8 cellular contexts compared by ENCODE assay signal in the genomic region with DNA sequence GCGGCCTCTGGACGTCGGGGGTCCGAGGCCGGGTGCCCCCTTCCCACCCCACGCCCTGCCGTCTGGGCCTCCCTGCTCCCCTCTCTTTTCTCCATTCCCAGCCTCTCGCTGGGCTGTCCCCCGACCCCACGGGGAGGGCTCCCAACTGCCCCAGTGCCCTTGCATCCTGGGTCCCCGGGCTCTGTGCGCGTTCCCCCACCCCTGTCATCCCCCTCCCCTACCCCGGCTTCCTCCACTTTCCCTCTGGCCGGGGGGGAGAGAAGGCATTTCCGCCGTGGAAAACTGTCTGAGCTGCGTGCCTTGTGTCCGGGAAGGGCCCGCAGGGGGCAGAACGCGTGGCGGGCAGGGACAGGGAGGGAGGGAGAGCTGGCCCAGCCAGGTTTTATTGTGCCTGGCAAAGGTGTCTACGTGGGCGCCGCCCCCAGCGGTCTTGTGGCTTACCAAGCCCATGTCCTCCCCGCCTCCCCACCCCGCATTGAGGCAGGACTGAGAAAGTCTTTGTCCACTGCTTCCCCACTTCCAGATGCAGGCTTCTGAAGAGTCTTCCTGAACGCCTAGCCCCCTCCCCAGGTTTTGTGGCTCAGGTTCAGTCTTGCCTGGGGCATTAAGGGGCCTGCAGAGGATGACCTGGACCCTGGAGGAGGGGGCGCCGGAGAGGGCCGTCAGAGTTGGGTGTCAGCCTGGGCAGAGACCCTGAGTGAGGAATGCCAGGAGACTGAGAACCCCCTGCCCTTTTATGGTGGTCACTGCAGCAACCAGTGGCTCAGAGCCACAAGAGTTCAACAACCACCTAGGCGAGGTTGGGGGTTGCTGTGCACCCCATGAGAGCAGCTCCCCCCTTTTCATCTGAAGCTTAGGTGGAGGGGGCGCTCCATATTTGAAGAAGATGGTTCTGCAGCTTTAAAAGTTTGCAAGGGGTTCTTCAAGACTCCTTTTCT. TPM values are rescaled to one million over a fixed set of nuclear protein-coding genes. Genes with fewer than 3 reads are reported as not detected.
DNase-seq lines count a peak whose midpoint lies in the region; ATAC-seq, FAIRE-seq and TF ChIP-seq lines count a peak whose summit lies in the region.

No MANE protein-coding gene starts in this region.

- no peak overlapping the region for H3K27ac Mint-ChIP-seq in astrocyte (ENCODE audit: unreplicated experiment)
- H3K27ac Mint-ChIP-seq in stimulated activated effector memory CD8-positive, alpha-beta T cell treated with anti-CD3 and anti-CD28 coated beads, Interleukin-12 subunit alpha, Interleukin-12 subunit beta, amount 100 ng/mL, for 72 hours = no peak overlapping the region

- H3K9ac ChIP-seq in astrocyte (ENCODE audit: low read length) = peak overlapping the region; percentile 73

- peaks cover 20% of the 10 kb centered on the region for H3K79me2 ChIP-seq in astrocyte (ENCODE audit: insufficient read depth, low read length)

- ATAC-seq in stimulated activated effector memory CD8-positive, alpha-beta T cell treated with anti-CD3 and anti-CD28 coated beads, Interleukin-12 subunit alpha, Interleukin-12 subunit beta, amount 100 ng/mL, for 72 hours = peak; percentile 34
- no peak for ATAC-seq in HG02885 (IDR thresholded peaks at IDR 0.05; ENCODE audit: poor library complexity, unreplicated experiment)

- H3K4me1 ChIP-seq in astrocyte (ENCODE audit: insufficient read depth, low read length) = peaks cover 33% of the 10 kb centered on the region

- peak overlapping the region; percentile 91 for H3K4me3 Mint-ChIP-seq in astrocyte (ENCODE audit: unreplicated experiment)
- H3K4me3 Mint-ChIP-seq in stimulated activated effector memory CD8-positive, alpha-beta T cell treated with anti-CD3 and anti-CD28 coated beads, Interleukin-12 subunit alpha, Interleukin-12 subunit beta, amount 100 ng/mL, for 72 hours = peak overlapping the region; percentile 86

- peaks cover 24% of the 10 kb centered on the region for H3K27me3 Mint-ChIP-seq in astrocyte (ENCODE audit: low read depth, unreplicated experiment)

- TF ChIP-seq CTCF in astrocyte (IDR thresholded peaks at IDR 0.05; ENCODE audit: insufficient read depth, low read depth, low read length) = no peak

- H3K36me3 ChIP-seq in astrocyte (ENCODE audit: insufficient read depth, low read length) = no peaks in the 10 kb centered on the region

- peaks cover 3% of the 10 kb centered on the region for H3K36me3 Mint-ChIP-seq in astrocyte (ENCODE audit: low read depth, unreplicated experiment)
- H3K36me3 Mint-ChIP-seq in stimulated activated effector memory CD8-positive, alpha-beta T cell treated with anti-CD3 and anti-CD28 coated beads, Interleukin-12 subunit alpha, Interleukin-12 subunit beta, amount 100 ng/mL, for 72 hours = peaks cover 10% of the 10 kb centered on the region

- peak overlapping the region; percentile 67 for H3K4me3 ChIP-seq in astrocyte (ENCODE audit: insufficient read depth, low read depth, low read length)

- H3K9me3 ChIP-seq in astrocyte (ENCODE audit: insufficient read depth, low read depth, low read length) = no peaks in the 10 kb centered on the region

- in situ Hi-C loops in KBM-7 (cut with MboI; ENCODE audit: low pct_unique_long_range_greater_than_20kb, low sequenced_read_pairs) = no loop called here

- no peak overlapping the region for H3K27ac ChIP-seq in astrocyte (ENCODE audit: low read depth, low read length)

- peaks cover 15% of the 10 kb centered on the region for H3K27me3 ChIP-seq in astrocyte (ENCODE audit: insufficient read depth, low read length)

- peak overlapping the region; percentile 93 for H3K4me2 ChIP-seq in astrocyte (ENCODE audit: low read length)

- peaks cover 47% of the 10 kb centered on the region for H4K20me1 ChIP-seq in astrocyte (ENCODE audit: insufficient read depth, low read length)

- no peak for FAIRE-seq in astrocyte (lab: Jason Lieb, UNC)

- DNase-seq in COR-L47 (lab: John Stamatoyannopoulos, UW) = peak; percentile 14
- DNase-seq in KBM-7 = peak; percentile 48
- DNase-seq in astrocyte (ENCODE audit: low read depth) = no peak
- DNase-seq in iPS-NIHi11 (ENCODE audit: low spot score) = peak; percentile 49
- peak in 1 of 2 donors; percentile 63 for DNase-seq in stimulated activated effector memory CD8-positive, alpha-beta T cell treated with anti-CD3 and anti-CD28 coated beads, Interleukin-12 subunit alpha, Interleukin-12 subunit beta, amount 100 ng/mL, for 72 hours (ENCODE audit: low spot score in 2 of 2)
- no peak for DNase-seq in superior temporal gyrus (ENCODE audit: extremely low spot score)
- no peak for DNase-seq in NCI-H146 (lab: John Stamatoyannopoulos, UW)

- peak overlapping the region; percentile 42 for H2AFZ ChIP-seq in astrocyte (ENCODE audit: low read depth, low read length)

- no peaks in the 10 kb centered on the region for H3K9me3 Mint-ChIP-seq in astrocyte (ENCODE audit: unreplicated experiment)
- no peaks in the 10 kb centered on the region for H3K9me3 Mint-ChIP-seq in stimulated activated effector memory CD8-positive, alpha-beta T cell treated with anti-CD3 and anti-CD28 coated beads, Interleukin-12 subunit alpha, Interleukin-12 subunit beta, amount 100 ng/mL, for 72 hours

- H3K4me1 Mint-ChIP-seq in astrocyte (ENCODE audit: low read depth, unreplicated experiment) = peaks cover 43% of the 10 kb centered on the region
- H3K4me1 Mint-ChIP-seq in stimulated activated effector memory CD8-positive, alpha-beta T cell treated with anti-CD3 and anti-CD28 coated beads, Interleukin-12 subunit alpha, Interleukin-12 subunit beta, amount 100 ng/mL, for 72 hours = peaks cover 71% of the 10 kb centered on the region

RNA-seq across cellular contexts. Expression of gene ITM2C, which starts 1.3 kb away (rescaled TPM):
- 458 and 582 TPM in 2 replicates for total RNA-seq in astrocyte

RNA-seq across cellular contexts. Expression of gene GPR55, which starts 59.0 kb away (rescaled TPM):
- 0.12 TPM in 1 of 2 replicates, not detected in the other for total RNA-seq in astrocyte

Comparison
In these comparisons a context has a peak if more than half of its experiments do, and no peak if none do; other contexts are left out.
1. DNase-seq: peak in COR-L47 (single experiment), KBM-7 (single experiment) and iPS-NIHi11 (single experiment); none in astrocyte (single experiment), superior temporal gyrus (single experiment) and NCI-H146 (single experiment).